In genomic region chr20:1983311-1983710, GRCh38 we compare ENCODE assay signal across 22 cellular contexts. TPM values are rescaled to one million over a fixed set of nuclear protein-coding genes. Genes with fewer than 3 reads are reported as not detected.
"Had no signal": no experiment of that assay in that cellular context is flagged by ENCODE, and none has a peak within 500 bp of the region (broad histone marks: within the 10 kb centered on the region; RNA-seq: fewer than 3 reads in every experiment).

No MANE protein-coding gene starts in this region.

- DNase-seq: activated CD4-positive, alpha-beta T cell treated with anti-CD3 and anti-CD28 coated beads, Interleukin-2, amount 50 U/mL, for 1 hour; activated CD4-positive, CD25-positive, alpha-beta regulatory T cell treated with anti-CD3 and anti-CD28 coated beads, Interleukin-2, amount 50 U/mL, for 72 hours; activated CD8-positive, alpha-beta memory T cell treated with anti-CD3 and anti-CD28 coated beads, Interleukin-2, amount 50 U/mL, for 4 hours; activated effector memory CD4-positive, alpha-beta T cell treated with Interleukin-2 at 50 U/mL for 16 hours; activated naive CD4-positive, alpha-beta T cell treated with anti-CD3 and anti-CD28 coated beads, Interleukin-2, amount 10 ng/mL, durations not matched to agents 7 days and 5 days; activated T-cell treated with anti-CD3 and anti-CD28 coated beads, Interleukin-2, amount 50 U/mL, for 48 hours; aorta; brain microvascular endothelial cell; cortex of kidney; erythroblast; foreskin melanocyte; glutamatergic neuron; kidney; left ventricle myocardium inferior; T1000; uterus had no signal

- H3K36me3 ChIP-seq: brain microvascular endothelial cell, left ventricle myocardium inferior, right atrium auricular region, tibial nerve, uterus had no signal

- H3K4me3 ChIP-seq: left ventricle myocardium inferior, right atrium auricular region, tibial nerve, uterus had no signal

- H3K27me3 ChIP-seq: brain microvascular endothelial cell, right atrium auricular region, uterus had no signal

- H3K4me1 ChIP-seq: left ventricle myocardium inferior, right atrium auricular region, tibial nerve, uterus had no signal

- H3K9me3 ChIP-seq: left ventricle myocardium inferior, right atrium auricular region, uterus had no signal

- H3K27ac ChIP-seq: brain microvascular endothelial cell, left ventricle myocardium inferior, right atrium auricular region, tibial nerve, uterus, VCaP had no signal

RNA-seq across cellular contexts. Expression of gene PDYN, which starts 10.5 kb away (rescaled TPM):
- total RNA-seq: aorta, kidney, left ventricle myocardium inferior, omental fat pad, progenitor cell of endocrine pancreas, right atrium auricular region, skeletal muscle tissue, tibial nerve, uterus had no signal
